In genomic region chr22:24806663-24807001, GRCh38 we compare ENCODE assay signal across 8 cellular contexts. TPM values are rescaled to one million over a fixed set of nuclear protein-coding genes. Genes with fewer than 3 reads are reported as not detected.
DNase-seq lines count a peak whose midpoint lies in the region; ATAC-seq and TF ChIP-seq lines count a peak whose summit lies in the region.

No MANE protein-coding gene starts in this region.

- peaks cover 0 to 2% of the 10 kb centered on the region in 2 donors for H3K36me3 Mint-ChIP-seq in stimulated activated naive B cell treated with anti-CD40 and anti-IgM and Interleukin-4, amounts not matched to agents 10 μg/mL and 1 μg/mL and 100 μg/mL, for 72 hours

- H3K4me3 Mint-ChIP-seq in stimulated activated naive B cell treated with anti-CD40 and anti-IgM and Interleukin-4, amounts not matched to agents 10 μg/mL and 1 μg/mL and 100 μg/mL, for 72 hours = peak overlapping the region in 1 of 2 donors; percentile 18

- H3K4me1 Mint-ChIP-seq in stimulated activated naive B cell treated with anti-CD40 and anti-IgM and Interleukin-4, amounts not matched to agents 10 μg/mL and 1 μg/mL and 100 μg/mL, for 72 hours = peaks cover 10 to 14% of the 10 kb centered on the region in 2 donors

- WGBS in esophagus, 2 donors = 32 to 33% methylated on average over 8 to 11 of the region's 11 CpGs

- H3K9me3 ChIP-seq in esophagus (ENCODE audit: control insufficient read depth in 2 of 2, insufficient read depth in 1 of 2, low read depth in 1 of 2, low read length in 1 of 2) (no peaks in the 10 kb centered on the region), neuron (ENCODE audit: low read length) (no peaks in the 10 kb centered on the region)

- H3K27me3 ChIP-seq in esophagus (ENCODE audit: control insufficient read depth in 1 of 2, insufficient read depth in 2 of 2, low read length in 2 of 2) (no peaks in the 10 kb centered on the region), neuron (ENCODE audit: insufficient read depth, low read length) (peaks cover 8% of the 10 kb centered on the region)

- peaks cover 2 to 7% of the 10 kb centered on the region in 2 donors for H3K4me1 ChIP-seq in esophagus (ENCODE audit: control insufficient read depth in 2 of 2, insufficient read depth in 2 of 2, low read length in 1 of 2)
- H3K4me1 ChIP-seq in neuron (ENCODE audit: insufficient read depth, low read length) = peaks cover 7% of the 10 kb centered on the region

- no peak for ATAC-seq in GM19023 (IDR thresholded peaks at IDR 0.05; ENCODE audit: unreplicated experiment)
- ATAC-seq in GM18861 (IDR thresholded peaks at IDR 0.05; ENCODE audit: unreplicated experiment) = no peak
- ATAC-seq in stimulated activated naive B cell treated with anti-CD40 and anti-IgM and Interleukin-4, amounts not matched to agents 10 μg/mL and 1 μg/mL and 100 μg/mL, for 72 hours (replicated peaks) = no peak

- H3K4me3 ChIP-seq in LNCaP clone FGC (ENCODE audit: low read depth, low read length) (peak overlapping the region; percentile 53), esophagus (ENCODE audit: low read depth in 1 of 2, low read length in 2 of 2) (peak overlapping the region; percentile 52 to 55), neuron (ENCODE audit: low read length) (peak overlapping the region; percentile 47)

- DNase-seq in LNCaP clone FGC (ENCODE audit: low read depth) (no peak), GF-D8 (lab: John Stamatoyannopoulos, UW) (no peak)
- no peak for DNase-seq in stimulated activated naive B cell treated with anti-CD40 and anti-IgM and Interleukin-4, amounts not matched to agents 10 μg/mL and 1 μg/mL and 100 μg/mL, for 72 hours

- H2AFZ ChIP-seq in neuron (ENCODE audit: low read depth, low read length) = peak overlapping the region; percentile 78

- TF ChIP-seq CTCF in C4-2B (conservative IDR thresholded peaks at IDR 0.05) = no peak
- no peak for TF ChIP-seq CTCF in LNCaP clone FGC (IDR thresholded peaks at IDR 0.05; ENCODE audit: control insufficient read depth, extremely low read depth, insufficient read depth)

- no peak overlapping the region for H3K27ac Mint-ChIP-seq in stimulated activated naive B cell treated with anti-CD40 and anti-IgM and Interleukin-4, amounts not matched to agents 10 μg/mL and 1 μg/mL and 100 μg/mL, for 72 hours

- H3K27me3 Mint-ChIP-seq in stimulated activated naive B cell treated with anti-CD40 and anti-IgM and Interleukin-4, amounts not matched to agents 10 μg/mL and 1 μg/mL and 100 μg/mL, for 72 hours = peaks cover 23 to 54% of the 10 kb centered on the region in 2 donors

- H3K36me3 ChIP-seq in esophagus (ENCODE audit: control insufficient read depth in 2 of 2, insufficient read depth in 2 of 2, low read length in 1 of 2) (no peaks in the 10 kb centered on the region), neuron (ENCODE audit: insufficient read depth, low read length) (no peaks in the 10 kb centered on the region)

- H3K27ac ChIP-seq in C4-2B (peak overlapping the region; percentile 55), esophagus (ENCODE audit: low read depth in 2 of 2, low read length in 1 of 2) (peak overlapping the region in 1 of 2 donors; percentile 54)

- H3K9me3 Mint-ChIP-seq in stimulated activated naive B cell treated with anti-CD40 and anti-IgM and Interleukin-4, amounts not matched to agents 10 μg/mL and 1 μg/mL and 100 μg/mL, for 72 hours = peaks cover 0 to 1% of the 10 kb centered on the region in 2 donors

RNA-seq across cellular contexts. Expression of gene SGSM1, which starts 0.6 kb away (rescaled TPM):
- polyA plus RNA-seq in esophagus = under 1 TPM; 0.14 to 0.16 TPM

RNA-seq across cellular contexts. Expression of gene PIWIL3, which starts 32.1 kb away (rescaled TPM):
- not detected for polyA plus RNA-seq in esophagus
